16 cellular contexts compared by ENCODE assay signal in the genomic region with DNA sequence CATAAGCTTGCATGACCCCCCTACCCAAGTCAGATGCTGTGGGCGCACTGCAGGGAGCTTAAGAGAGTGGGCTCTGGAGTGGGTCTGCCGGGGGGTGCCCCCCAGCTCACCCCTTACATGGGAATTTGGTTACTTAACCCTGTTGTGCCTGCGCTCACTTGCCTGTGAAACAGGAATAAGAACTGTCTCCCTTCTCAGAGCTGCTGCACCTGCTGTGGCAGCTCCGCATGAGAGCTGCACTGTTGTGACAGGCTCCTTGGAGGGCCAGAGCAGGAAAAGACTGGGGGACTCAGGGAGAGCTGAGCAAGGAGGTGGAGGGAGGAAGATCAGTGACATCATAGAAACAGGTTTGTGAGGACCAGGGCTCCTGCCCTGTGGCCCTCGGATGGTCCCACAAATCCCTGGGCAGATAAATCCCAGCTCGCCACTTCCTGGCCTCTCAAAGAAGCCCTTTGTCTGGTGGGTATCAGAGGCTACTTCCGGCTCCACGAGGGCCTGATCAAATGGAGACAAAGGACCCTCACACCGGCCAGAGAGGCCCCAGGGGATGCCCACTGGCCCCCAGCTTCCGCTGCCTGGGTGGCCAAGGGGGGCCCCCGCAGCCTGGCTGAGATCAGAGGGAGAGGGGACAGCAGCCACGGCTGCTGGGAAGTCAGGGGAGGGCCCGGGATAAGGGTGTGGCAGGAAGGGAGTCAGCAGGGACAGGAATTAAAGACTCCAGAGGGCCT. TPM values are rescaled to one million over a fixed set of nuclear protein-coding genes. Genes with fewer than 3 reads are reported as not detected.
DNase-seq lines count a peak whose midpoint lies in the region; ATAC-seq and TF ChIP-seq lines count a peak whose summit lies in the region.
"Had no signal": no experiment of that assay in that cellular context is flagged by ENCODE, and none has a peak within 500 bp of the region (broad histone marks: within the 10 kb centered on the region; RNA-seq: fewer than 3 reads in every experiment).

No MANE protein-coding gene starts in this region.

- H3K27ac Mint-ChIP-seq in endodermal cell (no peak overlapping the region), nephron progenitor cell (peak overlapping the region; percentile 29)
- H3K27ac Mint-ChIP-seq: activated CD8-positive, alpha-beta T cell treated with anti-CD3 and anti-CD28 coated beads for 36 hours; activated T-helper 2 cell treated with anti-CD3 and anti-CD28 coated beads, Interferon-gamma antibody, Interleukin-2, Interleukin-4, amounts not matched to agents 10 μg/mL and 5 μg/mL and 100 μg/mL, durations not matched to agents 14 hours and 24 hours and 36 hours had no signal

- H3K4me1 Mint-ChIP-seq in endodermal cell (peaks cover 2% of the 10 kb centered on the region), nephron progenitor cell (peaks cover 59% of the 10 kb centered on the region)

- H3K4me3 ChIP-seq in heart left ventricle (no peak overlapping the region), right atrium auricular region (no peak overlapping the region), endodermal cell (ENCODE audit: low read length) (no peak overlapping the region), upper lobe of right lung (no peak overlapping the region)
- H3K4me3 ChIP-seq: gastroesophageal sphincter had no signal

- H3K9me3 Mint-ChIP-seq in endodermal cell (no peaks in the 10 kb centered on the region), nephron progenitor cell (no peaks in the 10 kb centered on the region)
- H3K9me3 Mint-ChIP-seq: activated CD8-positive, alpha-beta T cell treated with anti-CD3 and anti-CD28 coated beads for 36 hours; activated T-helper 2 cell treated with anti-CD3 and anti-CD28 coated beads, Interferon-gamma antibody, Interleukin-2, Interleukin-4, amounts not matched to agents 10 μg/mL and 5 μg/mL and 100 μg/mL, durations not matched to agents 14 hours and 24 hours and 36 hours had no signal

- no peak for TF ChIP-seq CTCF in heart left ventricle (IDR thresholded peaks at IDR 0.05)
- no peak for TF ChIP-seq CTCF in right atrium auricular region (IDR thresholded peaks at IDR 0.05)
- TF ChIP-seq CTCF in endodermal cell (conservative IDR thresholded peaks at IDR 0.05) = no peak
- TF ChIP-seq CTCF in nephron progenitor cell (IDR thresholded peaks at IDR 0.05) = no peak
- TF ChIP-seq CTCF in upper lobe of right lung (IDR thresholded peaks at IDR 0.05) = no peak

- H3K27ac ChIP-seq in heart left ventricle (peak overlapping the region in 10 of 12 donors; percentile 43 to 77 (median 58)), right atrium auricular region (no peak overlapping the region), endodermal cell (ENCODE audit: low read depth, low read length) (peak overlapping the region; percentile 61), upper lobe of right lung (peak overlapping the region; percentile 24)
- H3K27ac ChIP-seq: brain microvascular endothelial cell had no signal

- ATAC-seq in heart left ventricle (peak in 3 of 4 donors; percentile 59 to 80 (median 60)), upper lobe of right lung (no peak), GM18868 (IDR thresholded peaks at IDR 0.05; ENCODE audit: unreplicated experiment) (no peak), GM18909 (IDR thresholded peaks at IDR 0.05; ENCODE audit: poor library complexity, unreplicated experiment) (no peak)
- ATAC-seq: activated CD8-positive, alpha-beta T cell treated with anti-CD3 and anti-CD28 coated beads for 36 hours; gastroesophageal sphincter had no signal

- H3K27me3 ChIP-seq in heart left ventricle = peaks cover 0 to 15% (median 0%) of the 10 kb centered on the region in 9 donors
- H3K27me3 ChIP-seq in right atrium auricular region = no peaks in the 10 kb centered on the region
- no peaks in the 10 kb centered on the region for H3K27me3 ChIP-seq in endodermal cell (ENCODE audit: control insufficient read depth, insufficient read depth, low read length, poor library complexity, severe bottlenecking)
- no peaks in the 10 kb centered on the region for H3K27me3 ChIP-seq in upper lobe of right lung

- H3K36me3 Mint-ChIP-seq in endodermal cell (ENCODE audit: low read depth) (no peaks in the 10 kb centered on the region), nephron progenitor cell (ENCODE audit: low read depth) (no peaks in the 10 kb centered on the region)
- H3K36me3 Mint-ChIP-seq: naive B cell had no signal

- H3K4me3 Mint-ChIP-seq in endodermal cell = no peak overlapping the region
- peak overlapping the region; percentile 29 for H3K4me3 Mint-ChIP-seq in nephron progenitor cell
- H3K4me3 Mint-ChIP-seq: activated CD8-positive, alpha-beta T cell treated with anti-CD3 and anti-CD28 coated beads for 36 hours; naive B cell had no signal

- H3K9me3 ChIP-seq in heart left ventricle (no peaks in the 10 kb centered on the region), right atrium auricular region (no peaks in the 10 kb centered on the region), endodermal cell (ENCODE audit: control insufficient read depth, low read length) (no peaks in the 10 kb centered on the region), upper lobe of right lung (no peaks in the 10 kb centered on the region)
- H3K9me3 ChIP-seq: gastroesophageal sphincter had no signal

- peak in 2 of 5 donors; percentile 44 to 75 for DNase-seq in heart left ventricle
- DNase-seq in right atrium auricular region (ENCODE audit: low spot score) = no peak
- no peak for DNase-seq in endodermal cell
- DNase-seq in nephron progenitor cell = no peak
- no peak for DNase-seq in upper lobe of right lung
- DNase-seq in DMS53 treated with DMSO at 0.1 percent for 48 hours (lab: John Stamatoyannopoulos, UW; ENCODE audit: unreplicated experiment) = no peak
- DNase-seq: activated CD8-positive, alpha-beta T cell treated with anti-CD3 and anti-CD28 coated beads for 36 hours; brain microvascular endothelial cell; naive B cell; NCI-H187 treated with DMSO at 0.1 percent for 48 hours; NCI-H69; small intestine had no signal

- intact Hi-C loops in heart left ventricle (cut with DNase I) = no loop called here
- intact Hi-C loops in upper lobe of right lung (cut with DNase I) = no loop called here

- H3K9ac ChIP-seq in endodermal cell (ENCODE audit: extremely low read depth, low read length, poor library complexity, severe bottlenecking) = no peak overlapping the region

- WGBS in heart left ventricle, 4 donors = 59 to 82% (median 62%) methylated on average over 5 to 13 of the region's 13 CpGs
- WGBS in endodermal cell (ENCODE audit: insufficient coverage in 1 of 2, insufficient read length in 1 of 2), 2 experiments = 79 to 80% methylated on average over 9 to 13 of the region's 13 CpGs

- no peak for TF ChIP-seq POLR2A in heart left ventricle (IDR thresholded peaks at IDR 0.05)

- H3K4me1 ChIP-seq in heart left ventricle = peaks cover 0 to 40% (median 7%) of the 10 kb centered on the region in 12 donors
- H3K4me1 ChIP-seq in right atrium auricular region = peaks cover 0 to 11% of the 10 kb centered on the region in 2 donors
- peaks cover 3% of the 10 kb centered on the region for H3K4me1 ChIP-seq in endodermal cell (ENCODE audit: control insufficient read depth, insufficient read depth, low read length)
- peaks cover 18% of the 10 kb centered on the region for H3K4me1 ChIP-seq in upper lobe of right lung

- H3K27me3 Mint-ChIP-seq in endodermal cell (ENCODE audit: insufficient read depth) (peaks cover 3% of the 10 kb centered on the region), nephron progenitor cell (ENCODE audit: low read depth, poor library complexity) (peaks cover 27% of the 10 kb centered on the region)

- H3K36me3 ChIP-seq in heart left ventricle (no peaks in the 10 kb centered on the region), right atrium auricular region (no peaks in the 10 kb centered on the region), endodermal cell (ENCODE audit: control insufficient read depth, insufficient read depth, low read length) (no peaks in the 10 kb centered on the region), upper lobe of right lung (no peaks in the 10 kb centered on the region)
- H3K36me3 ChIP-seq: brain microvascular endothelial cell, gastroesophageal sphincter had no signal

RNA-seq across cellular contexts. Expression of a gene that starts 28.9 kb away (rescaled TPM):
- total RNA-seq in heart left ventricle = 100 to 1,000 TPM in 1 of 9 donors, 10 to 100 TPM in 7, 1 to 10 TPM in 1; 9.4 to 260 (median 14.3) TPM
- polyA plus RNA-seq in heart left ventricle = 10 to 100 TPM in 1 of 2 donors, 1 to 10 TPM in 1; 6.9 to 28.7 TPM
- total RNA-seq in right atrium auricular region = 10 to 100 TPM; 17.4 to 62.8 TPM
- not detected for total RNA-seq in endodermal cell
- 0.93 TPM for polyA plus RNA-seq in endodermal cell (2013, experiment 1 of 2)
- 0.58 TPM for polyA plus RNA-seq in endodermal cell (2013, experiment 2 of 2)
- total RNA-seq in upper lobe of right lung = 424 TPM

Comparison
In these comparisons a context has a peak if more than half of its experiments do, and no peak if none do; other contexts are left out.
1. H3K27ac ChIP-seq: peak in heart left ventricle (10 of 12), endodermal cell (single experiment) and upper lobe of right lung (single experiment); none in right atrium auricular region (0 of 2).
2. ATAC-seq: peak in heart left ventricle (3 of 4); none in upper lobe of right lung (single experiment), GM18868 (single experiment) and GM18909 (single experiment).
3. RNA of a gene that starts 28.9 kb away (total RNA-seq): 424 TPM in upper lobe of right lung (single experiment), 17.4 to 62.8 TPM in right atrium auricular region and 9.4 to 260 TPM in heart left ventricle; not detected in endodermal cell; every median in the first group is over 4 times any median in the second.